2 cellular contexts compared by ENCODE assay signal in the genomic region with DNA sequence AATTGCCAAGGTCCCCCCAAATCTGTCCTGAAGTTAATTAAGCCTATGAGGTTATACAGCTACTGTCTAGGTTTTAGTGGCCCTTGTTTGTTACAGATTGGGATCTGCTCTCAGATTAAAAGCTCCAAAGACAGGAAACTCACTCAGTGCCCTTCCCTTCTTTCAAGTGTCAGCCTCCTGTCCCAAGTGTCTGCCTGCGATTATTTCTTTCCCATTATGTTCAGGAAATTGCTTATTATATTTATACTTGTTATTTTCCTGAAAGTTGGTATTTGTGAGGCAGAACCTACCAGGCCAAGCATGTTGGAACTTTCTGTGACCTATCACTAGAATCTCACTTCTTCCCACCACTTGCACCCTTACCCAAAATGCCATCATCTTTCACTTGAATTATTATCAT.
TF ChIP-seq lines count a peak whose summit lies in the region.

No MANE protein-coding gene starts in this region.

TF ChIP-seq in IMR-90, 13 proteins besides CTCF, POLR2A, EP300 and RAD21:
- TF ChIP-seq FOS (IDR thresholded peaks at IDR 0.05; ENCODE audit: low read depth, low read length) (no peak), MAFK (IDR thresholded peaks at IDR 0.05; ENCODE audit: low read depth, low read length) (no peak), MXI1 (IDR thresholded peaks at IDR 0.05; ENCODE audit: borderline replicate concordance, low read depth, low read length) (no peak), CHD1 (IDR thresholded peaks at IDR 0.05; ENCODE audit: low read depth, low read length) (no peak), SMC3 (IDR thresholded peaks at IDR 0.05; ENCODE audit: low read depth, low read length) (no peak), RCOR1 (IDR thresholded peaks at IDR 0.05; ENCODE audit: insufficient replicate concordance, low read length) (no peak), CEBPB (IDR thresholded peaks at IDR 0.05; ENCODE audit: low read depth, low read length) (no peak), NFE2L2 (IDR thresholded peaks at IDR 0.05; ENCODE audit: low read depth, low read length) (no peak), ELK1 (IDR thresholded peaks at IDR 0.05; ENCODE audit: borderline replicate concordance, low read depth, low read length) (no peak), MAZ (IDR thresholded peaks at IDR 0.05; ENCODE audit: borderline replicate concordance, low read depth, low read length) (no peak), RFX5 (IDR thresholded peaks at IDR 0.05; ENCODE audit: low read depth, low read length) (no peak), BHLHE40 (IDR thresholded peaks at IDR 0.05; ENCODE audit: low read depth, low read length) (no peak)
- TF ChIP-seq, protein P1, sequence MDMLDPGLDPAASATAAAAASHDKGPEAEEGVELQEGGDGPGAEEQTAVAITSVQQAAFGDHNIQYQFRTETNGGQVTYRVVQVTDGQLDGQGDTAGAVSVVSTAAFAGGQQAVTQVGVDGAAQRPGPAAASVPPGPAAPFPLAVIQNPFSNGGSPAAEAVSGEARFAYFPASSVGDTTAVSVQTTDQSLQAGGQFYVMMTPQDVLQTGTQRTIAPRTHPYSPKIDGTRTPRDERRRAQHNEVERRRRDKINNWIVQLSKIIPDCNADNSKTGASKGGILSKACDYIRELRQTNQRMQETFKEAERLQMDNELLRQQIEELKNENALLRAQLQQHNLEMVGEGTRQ (IDR thresholded peaks at IDR 0.05; ENCODE audit: low read depth, low read length) = no peak
TF ChIP-seq in IMR-90: peak in this region for 0.

TF ChIP-seq in endothelial cell of umbilical vein, 7 proteins besides CTCF, POLR2A, EP300 and RAD21:
- TF ChIP-seq MAX (IDR thresholded peaks at IDR 0.05; ENCODE audit: insufficient read depth, insufficient read length) (no peak), POLR2AphosphoS5 (IDR thresholded peaks at IDR 0.05; ENCODE audit: insufficient read depth, low read depth, low read length) (no peak), FOS (IDR thresholded peaks at IDR 0.05; ENCODE audit: borderline replicate concordance, insufficient read depth, low read length) (no peak), MYC (IDR thresholded peaks at IDR 0.05; ENCODE audit: low read depth, low read length) (no peak), GATA2 (IDR thresholded peaks at IDR 0.05; ENCODE audit: insufficient read depth, insufficient read length, low read depth, low read length) (no peak), EZH2 (IDR thresholded peaks at IDR 0.05; ENCODE audit: borderline replicate concordance, low read depth, low read length, severe bottlenecking) (no peak), JUN (IDR thresholded peaks at IDR 0.05; ENCODE audit: borderline replicate concordance, insufficient read depth, insufficient read length, low read depth) (no peak)
TF ChIP-seq in endothelial cell of umbilical vein: peak in this region for 0.
